In the genomic region with DNA sequence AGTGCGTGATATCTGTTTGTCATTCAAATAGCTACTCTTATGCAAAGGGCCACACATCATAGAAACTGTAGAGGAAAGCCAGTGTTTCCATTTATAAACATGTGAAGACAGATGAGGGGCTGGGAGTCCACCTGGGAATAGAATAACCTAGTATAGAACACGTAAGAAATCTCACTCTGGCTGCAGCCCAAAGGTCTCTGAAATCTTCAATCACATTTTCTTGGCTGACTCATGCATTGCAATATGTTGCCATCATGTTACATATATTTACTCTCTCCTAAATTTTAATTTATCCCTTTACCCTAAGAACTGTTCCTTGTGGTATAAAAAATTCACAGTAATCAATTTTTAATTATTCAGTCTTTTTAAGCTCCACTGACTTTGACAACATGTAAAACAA, we compare ENCODE assay signal across 17 cellular contexts.
DNase-seq lines count a peak whose midpoint lies in the region; ATAC-seq and TF ChIP-seq lines count a peak whose summit lies in the region.
"Had no signal": no experiment of that assay in that cellular context is flagged by ENCODE, and none has a peak within 500 bp of the region (broad histone marks: within the 10 kb centered on the region; RNA-seq: fewer than 3 reads in every experiment).

No MANE protein-coding gene starts in this region.

- H3K27me3 Mint-ChIP-seq in stimulated activated naive CD8-positive, alpha-beta T cell treated with anti-CD3 and anti-CD28 coated beads, Interleukin-15, amount 100 ng/mL, for 72 hours = peaks cover 46% of the 10 kb centered on the region

- peaks cover 2% of the 10 kb centered on the region for H3K27me3 ChIP-seq in adipocyte (replicated peaks; ENCODE audit: control insufficient read depth, insufficient read depth, low read length)
- H3K27me3 ChIP-seq: SJSA1 had no signal

- no peak for ATAC-seq in HG02798 (IDR thresholded peaks at IDR 0.05; ENCODE audit: poor library complexity, unreplicated experiment)
- no peak for ATAC-seq in stimulated activated naive CD8-positive, alpha-beta T cell treated with anti-CD3 and anti-CD28 coated beads, Interleukin-15, amount 100 ng/mL, for 72 hours

- H3K9me3 Mint-ChIP-seq in stimulated activated naive CD8-positive, alpha-beta T cell treated with anti-CD3 and anti-CD28 coated beads, Interleukin-15, amount 100 ng/mL, for 72 hours = no peaks in the 10 kb centered on the region
- H3K9me3 Mint-ChIP-seq: HFFc6 had no signal

- H3K4me3 ChIP-seq in adipocyte (ENCODE audit: low read length) (no peak overlapping the region), epithelial cell of esophagus (ENCODE audit: low read length) (no peak overlapping the region), skeletal muscle cell (ENCODE audit: low read depth, low read length) (no peak overlapping the region)
- H3K4me3 ChIP-seq: PC-9, SJSA1 had no signal

- H3K9ac ChIP-seq in adipocyte (ENCODE audit: low read length) = no peak overlapping the region

- H3K4me3 Mint-ChIP-seq in stimulated activated naive CD8-positive, alpha-beta T cell treated with anti-CD3 and anti-CD28 coated beads, Interleukin-15, amount 100 ng/mL, for 72 hours = no peak overlapping the region
- H3K4me3 Mint-ChIP-seq: HFFc6 had no signal

- no peaks in the 10 kb centered on the region for H3K4me1 Mint-ChIP-seq in stimulated activated naive CD8-positive, alpha-beta T cell treated with anti-CD3 and anti-CD28 coated beads, Interleukin-15, amount 100 ng/mL, for 72 hours

- H3K27ac Mint-ChIP-seq in stimulated activated naive CD8-positive, alpha-beta T cell treated with anti-CD3 and anti-CD28 coated beads, Interleukin-15, amount 100 ng/mL, for 72 hours = no peak overlapping the region
- H3K27ac Mint-ChIP-seq: HFFc6 had no signal

- H3K4me1 ChIP-seq in adipocyte (ENCODE audit: control insufficient read depth, insufficient read depth, low read length) = no peaks in the 10 kb centered on the region
- H3K4me1 ChIP-seq: SJSA1 had no signal

- H3K9me3 ChIP-seq in adipocyte (ENCODE audit: control insufficient read depth, low read length) = peaks cover 9% of the 10 kb centered on the region
- H3K9me3 ChIP-seq: SJSA1 had no signal

- DNase-seq in NCI-H2171 treated with DMSO at 0.1 percent for 48 hours (lab: John Stamatoyannopoulos, UW) (peak; percentile 57), NCI-H2171 (lab: John Stamatoyannopoulos, UW) (no peak), adipocyte (ENCODE audit: low read depth) (peak; percentile 18), epithelial cell of esophagus (ENCODE audit: low read depth) (peak; percentile 56), skeletal muscle cell (ENCODE audit: low read depth) (peak; percentile 39)
- no peak for DNase-seq in stimulated activated naive CD8-positive, alpha-beta T cell treated with anti-CD3 and anti-CD28 coated beads, Interleukin-15, amount 100 ng/mL, for 72 hours
- no peak for DNase-seq in activated CD4-positive, alpha-beta T cell treated with anti-CD3 and anti-CD28 coated beads, Interleukin-2, amount 50 U/mL, for 4 hours
- DNase-seq: AML-193, DND-41, H7, HFFc6, NCI-H1417 treated with DMSO at 0.1 percent for 48 hours, NCI-H1930, NCI-H510A, PC-9 had no signal

- TF ChIP-seq CTCF in epithelial cell of esophagus (IDR thresholded peaks at IDR 0.05; ENCODE audit: insufficient read depth, low read depth, low read length, missing control alignments) = no peak

- H3K36me3 ChIP-seq in adipocyte (ENCODE audit: control insufficient read depth, insufficient read depth, low read length, severe bottlenecking) = no peaks in the 10 kb centered on the region
- H3K36me3 ChIP-seq: SJSA1 had no signal

Comparison
In these comparisons a context has a peak if more than half of its experiments do, and no peak if none do; other contexts are left out.
1. DNase-seq: peak in NCI-H2171 treated with DMSO at 0.1 percent for 48 hours (single experiment), adipocyte (single experiment), epithelial cell of esophagus (single experiment) and skeletal muscle cell (single experiment); none in NCI-H2171 (single experiment), stimulated activated naive CD8-positive, alpha-beta T cell treated with anti-CD3 and anti-CD28 coated beads, Interleukin-15, amount 100 ng/mL, for 72 hours (0 of 2) and activated CD4-positive, alpha-beta T cell treated with anti-CD3 and anti-CD28 coated beads, Interleukin-2, amount 50 U/mL, for 4 hours (0 of 2).